8 cellular contexts compared by ENCODE assay signal in the genomic region with DNA sequence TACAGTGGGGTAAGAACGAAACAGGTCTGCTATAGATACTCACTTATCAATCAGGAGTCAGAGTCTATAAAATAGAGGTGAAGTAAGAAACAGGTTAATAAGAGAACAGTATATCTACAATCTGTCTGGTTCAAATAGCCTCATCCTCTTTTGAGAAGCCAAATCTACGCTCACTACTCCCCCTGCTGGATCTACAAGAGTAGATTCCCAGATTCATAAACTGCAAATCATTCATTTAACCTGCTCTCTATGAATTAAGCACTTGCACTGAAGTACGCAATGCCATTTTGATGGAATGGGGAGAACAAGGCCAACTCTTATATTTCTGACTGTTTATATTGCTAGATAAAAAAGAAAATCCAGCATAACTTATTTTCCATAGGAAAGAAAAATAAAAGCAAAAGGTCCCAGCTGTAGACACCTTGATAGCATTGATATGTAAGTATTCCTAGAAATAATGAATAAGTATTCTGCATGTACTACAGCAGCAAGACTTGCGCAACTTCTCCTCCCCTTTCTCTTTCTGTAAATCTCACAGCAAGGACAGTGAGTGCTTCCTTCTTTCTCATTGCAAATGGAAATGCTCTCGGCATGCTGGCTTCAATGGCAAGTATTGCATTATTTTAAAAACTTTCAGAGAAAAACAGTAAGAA.
DNase-seq lines count a peak whose midpoint lies in the region; ATAC-seq, FAIRE-seq and TF ChIP-seq lines count a peak whose summit lies in the region.

No MANE protein-coding gene starts in this region.

- H3F3A ChIP-seq in GM23248 (ENCODE audit: insufficient read depth) (no peaks in the 10 kb centered on the region), neural progenitor cell (ENCODE audit: low read depth) (no peaks in the 10 kb centered on the region)

- H3K79me2 ChIP-seq in GM23248 (ENCODE audit: insufficient read depth) (no peaks in the 10 kb centered on the region), neural progenitor cell (ENCODE audit: low read depth) (no peaks in the 10 kb centered on the region)

- no peaks in the 10 kb centered on the region for H3K4me1 Mint-ChIP-seq in neural progenitor cell

- H3K36me3 ChIP-seq in GM23248 (ENCODE audit: low read depth) (no peaks in the 10 kb centered on the region), neural progenitor cell (no peaks in the 10 kb centered on the region)

- H3K4me3 Mint-ChIP-seq in neural progenitor cell, result no peak overlapping the region

- H3K27ac ChIP-seq in GM23248 (no peak overlapping the region), neural progenitor cell (no peak overlapping the region)

- peak; percentile 18 for DNase-seq in stimulated activated CD4-positive, alpha-beta T cell treated with anti-CD3 and anti-CD28 coated beads, Interleukin-15, amount 100 ng/mL, for 24 hours
- no peak for DNase-seq in stimulated activated CD4-positive, alpha-beta T cell treated with anti-CD3 and anti-CD28 coated beads, Interleukin-4, amount 100 ng/mL, for 4 hours
- DNase-seq in GM23248, result peak; percentile 66
- peak; percentile 54 for DNase-seq in KBM-7
- peak; percentile 22 for DNase-seq in RCC 7860 (ENCODE audit: low spot score)
- DNase-seq in epithelial cell of esophagus (ENCODE audit: low read depth), result peak; percentile 73
- DNase-seq in neural progenitor cell (ENCODE audit: low spot score), result peak; percentile 64
- no peak for DNase-seq in omental fat pad (ENCODE audit: low spot score)

- H3K9me3 ChIP-seq in GM23248 (ENCODE audit: low read depth) (no peaks in the 10 kb centered on the region), neural progenitor cell (ENCODE audit: low read depth) (no peaks in the 10 kb centered on the region)

- TF ChIP-seq CTCF in epithelial cell of esophagus (IDR thresholded peaks at IDR 0.05; ENCODE audit: insufficient read depth, low read depth, low read length, missing control alignments) (peak; percentile 79), neural progenitor cell (IDR thresholded peaks at IDR 0.05) (peak; percentile 78), omental fat pad (IDR thresholded peaks at IDR 0.05) (no peak)

- H3K36me3 Mint-ChIP-seq in neural progenitor cell, result no peaks in the 10 kb centered on the region

- H3K4me2 ChIP-seq in GM23248 (ENCODE audit: unreplicated experiment) (no peak overlapping the region), neural progenitor cell (no peak overlapping the region)

- no peaks in the 10 kb centered on the region for H3K27me3 ChIP-seq in GM23248 (replicated peaks; ENCODE audit: insufficient read depth)
- H3K27me3 ChIP-seq in neural progenitor cell, result peaks cover 6% of the 10 kb centered on the region

- in situ Hi-C loops in GM23248 (cut with MboI), result no loop called here
- in situ Hi-C loops in KBM-7 (cut with MboI; ENCODE audit: low pct_unique_long_range_greater_than_20kb, low sequenced_read_pairs), result no loop called here

- ATAC-seq in omental fat pad (ENCODE audit: low FRiP score), result no peak

- no peak overlapping the region for H3K4me3 ChIP-seq in GM23248
- no peak overlapping the region for H3K4me3 ChIP-seq in epithelial cell of esophagus (ENCODE audit: low read length)
- no peak overlapping the region for H3K4me3 ChIP-seq in neural progenitor cell

- peaks cover 2% of the 10 kb centered on the region for H3K27me3 Mint-ChIP-seq in neural progenitor cell (ENCODE audit: insufficient read depth, low read depth)

- no peak overlapping the region for H3K27ac Mint-ChIP-seq in neural progenitor cell

- H3K4me1 ChIP-seq in GM23248 (ENCODE audit: insufficient read depth) (no peaks in the 10 kb centered on the region), neural progenitor cell (no peaks in the 10 kb centered on the region)

- H3K9me2 ChIP-seq in GM23248 (ENCODE audit: insufficient read depth), result no peaks in the 10 kb centered on the region

- WGBS in GM23248 (ENCODE audit: low coverage in 1 of 2, low lambda C conversion rate in 2 of 2, missing lambda C conversion rate in 2 of 2), 2 experiments, result 21 to 32% methylated on average over 5 of the region's 5 CpGs

- no peaks in the 10 kb centered on the region for H3K9me3 Mint-ChIP-seq in neural progenitor cell

- no peaks in the 10 kb centered on the region for H4K20me1 ChIP-seq in GM23248 (ENCODE audit: insufficient read depth)
- H4K20me1 ChIP-seq in neural progenitor cell (ENCODE audit: low read depth), result no peaks in the 10 kb centered on the region

- FAIRE-seq in RCC 7860 (lab: Jason Lieb, UNC), result peak; percentile 5

- no peak overlapping the region for H3K9ac ChIP-seq in GM23248
- H3K9ac ChIP-seq in neural progenitor cell, result no peak overlapping the region

- H2AFZ ChIP-seq in GM23248 (no peak overlapping the region), neural progenitor cell (replicated peaks) (no peak overlapping the region)

Comparison
In these comparisons a context has a peak if more than half of its experiments do, and no peak if none do; other contexts are left out.
1. DNase-seq: peak in stimulated activated CD4-positive, alpha-beta T cell treated with anti-CD3 and anti-CD28 coated beads, Interleukin-15, amount 100 ng/mL, for 24 hours (single experiment), GM23248 (single experiment), KBM-7 (single experiment), RCC 7860 (single experiment), epithelial cell of esophagus (single experiment) and neural progenitor cell (single experiment); none in stimulated activated CD4-positive, alpha-beta T cell treated with anti-CD3 and anti-CD28 coated beads, Interleukin-4, amount 100 ng/mL, for 4 hours (0 of 2) and omental fat pad (single experiment).
2. CTCF ChIP-seq: peak in epithelial cell of esophagus (single experiment) and neural progenitor cell (single experiment); none in omental fat pad (0 of 3).